ENCODE assay signal across 8 cellular contexts in genomic region chr14:24006872-24007721, GRCh38. TPM values are rescaled to one million over a fixed set of nuclear protein-coding genes. Genes with fewer than 3 reads are reported as not detected.
DNase-seq lines count a peak whose midpoint lies in the region; ATAC-seq and TF ChIP-seq lines count a peak whose summit lies in the region.
"Not testable (repeated sequence)": the region's sequence is repeated elsewhere in the genome, so short reads cannot be mapped to it uniquely, and the experiment has no call there.

No MANE protein-coding gene starts in this region.

- H3K9me3 ChIP-seq in iPS-20b (ENCODE audit: insufficient read depth, low read depth, low read length); skeletal muscle tissue (ENCODE audit: control insufficient read depth in 3 of 3, low read length in 3 of 3); upper lobe of right lung: not testable (repeated sequence)

- H3K4me3 ChIP-seq in brain microvascular endothelial cell (ENCODE audit: low read depth, low read length) (peak overlapping the region; percentile 43), iPS-20b (ENCODE audit: low read length) (peak overlapping the region; percentile 42; the same call in 1 of the 2 replicates), skeletal muscle tissue (ENCODE audit: low read length in 3 of 3) (peak overlapping the region in 2 of 3 donors; percentile 29 to 46), upper lobe of right lung (peak overlapping the region; percentile 56)

- H3K9ac ChIP-seq in iPS-20b (ENCODE audit: low read depth, low read length): not testable (repeated sequence)
- H3K9ac ChIP-seq in skeletal muscle tissue (ENCODE audit: low read depth in 1 of 3, low read length in 3 of 3): peak overlapping the region in 1 of 3 donors; percentile 66

- not testable (repeated sequence) for TF ChIP-seq CTCF in brain microvascular endothelial cell (IDR thresholded peaks at IDR 0.05; ENCODE audit: low read depth, low read length, missing control alignments); upper lobe of right lung (IDR thresholded peaks at IDR 0.05)

- H3K4me1 ChIP-seq in iPS-20b (ENCODE audit: insufficient read depth, low read length); skeletal muscle tissue (ENCODE audit: control insufficient read depth in 3 of 3, insufficient read depth in 3 of 3, low read length in 3 of 3); upper lobe of right lung: not testable (repeated sequence)

- H3K27ac ChIP-seq in brain microvascular endothelial cell; iPS-20b (ENCODE audit: low read length); skeletal muscle tissue (ENCODE audit: low read depth, low read length): not testable (repeated sequence)
- peak overlapping the region; percentile 42 for H3K27ac ChIP-seq in upper lobe of right lung

- DNase-seq in NCI-H2081 (lab: John Stamatoyannopoulos, UW): peak; percentile 36 to 57
- DNase-seq in activated CD4-positive, alpha-beta T cell treated with anti-CD3 and anti-CD28 coated beads for 24 hours (ENCODE audit: low read depth in 2 of 2): peak; percentile 57 to 61
- DNase-seq in brain microvascular endothelial cell: not testable (repeated sequence)
- DNase-seq in upper lobe of right lung: peak; percentile 83

- in situ Hi-C loops in brain microvascular endothelial cell (cut with HindIII; ENCODE audit: low pct_ligation_motif_present, low sequenced_read_pairs): not testable (repeated sequence)

- not testable (repeated sequence) for H3K27me3 ChIP-seq in brain microvascular endothelial cell (replicated peaks); iPS-20b (ENCODE audit: insufficient read depth, low read length); skeletal muscle tissue (ENCODE audit: control insufficient read depth in 3 of 3, insufficient read depth in 3 of 3, low read length in 3 of 3); upper lobe of right lung

- intact Hi-C loops in upper lobe of right lung (cut with DNase I): not testable (repeated sequence)

- H3K36me3 ChIP-seq in brain microvascular endothelial cell (replicated peaks); iPS-20b (ENCODE audit: insufficient read depth, low read depth, low read length); skeletal muscle tissue (ENCODE audit: control insufficient read depth in 3 of 3, insufficient read depth in 3 of 3, low read length in 3 of 3); upper lobe of right lung: not testable (repeated sequence)

- ATAC-seq in GM18858 (IDR thresholded peaks at IDR 0.05; ENCODE audit: unreplicated experiment): peak; percentile 62
- ATAC-seq in HG02885 (IDR thresholded peaks at IDR 0.05; ENCODE audit: poor library complexity, unreplicated experiment): peak; percentile 89
- ATAC-seq in upper lobe of right lung: peak; percentile 97

RNA-seq across cellular contexts. Expression of gene DHRS4L2, which starts 18.4 kb away (rescaled TPM):
- 8.9 TPM for total RNA-seq in skeletal muscle tissue
- 16.3 TPM for total RNA-seq in upper lobe of right lung

RNA-seq across cellular contexts. Expression of gene CARMIL3, which starts 44.7 kb away (rescaled TPM):
- total RNA-seq in skeletal muscle tissue (under 0.01 TPM), upper lobe of right lung (0.96 TPM)

RNA-seq across cellular contexts. Expression of gene DHRS4, which starts 53.5 kb away (rescaled TPM):
- total RNA-seq in skeletal muscle tissue (21.4 TPM), upper lobe of right lung (25.8 TPM)
